ENCODE assay signal across 8 cellular contexts in genomic region chr17:42566873-42567573, GRCh38. TPM values are rescaled to one million over a fixed set of nuclear protein-coding genes. Genes with fewer than 3 reads are reported as not detected.
A peak's percentile ranks its signal among the peaks of the same experiment; 100 is the strongest.
DNase-seq lines count a peak whose midpoint lies in the region; ATAC-seq and TF ChIP-seq lines count a peak whose summit lies in the region.

Gene MLX, plus strand, starts transcription at chr17:42567100. Its CDS starts 25 bp downstream, at chr17:42567125.

- no peaks in the 10 kb centered on the region for H3K27me3 Mint-ChIP-seq in activated naive CD8-positive, alpha-beta T cell treated with anti-CD3 and anti-CD28 coated beads for 36 hours

- no peaks in the 10 kb centered on the region for H3K9me3 Mint-ChIP-seq in activated naive CD8-positive, alpha-beta T cell treated with anti-CD3 and anti-CD28 coated beads for 36 hours

- peak within 1 kb of the TSS; percentile 96 for H3K27ac Mint-ChIP-seq in activated naive CD8-positive, alpha-beta T cell treated with anti-CD3 and anti-CD28 coated beads for 36 hours

- POLR2A ChIA-PET in HEK293T (lab: Yijun Ruan, JAX), result interaction anchor here (0.7 to 4.7 kb wide), 13 partner anchors 10 to 547 kb away, joined by 3 to 59 read pairs (median 5); partner anchors contain the start of genes BECN1, NAGLU, NKIRAS2 and PLEKHH3

- TF ChIP-seq CTCF in SU-DHL-6 (IDR thresholded peaks at IDR 0.05; ENCODE audit: insufficient read depth, low read length, poor library complexity, severe bottlenecking) (no peak), ovary (IDR thresholded peaks at IDR 0.05) (no peak), thoracic aorta (IDR thresholded peaks at IDR 0.05) (no peak)

- intact Hi-C loops in head of caudate nucleus (cut with DNase I), result no loop called here
- intact Hi-C loops in ovary (cut with DNase I), result no loop called here

- TF ChIP-seq EP300 in ovary (IDR thresholded peaks at IDR 0.05), result no peak

- peaks cover 35% of the 10 kb centered on the region for H3K79me2 ChIP-seq in SU-DHL-6 (ENCODE audit: insufficient read depth, low read length)

- peak within 1 kb of the TSS; percentile 78 for H3K9ac ChIP-seq in SU-DHL-6 (ENCODE audit: low read length)

- no peaks in the 10 kb centered on the region for H4K20me1 ChIP-seq in SU-DHL-6 (ENCODE audit: low read depth, low read length)

- peak within 1 kb of the TSS; percentile 86 for H3K4me2 ChIP-seq in SU-DHL-6 (ENCODE audit: low read depth, low read length, poor library complexity, severe bottlenecking)

- H3K4me3 ChIP-seq in SU-DHL-6 (ENCODE audit: insufficient read depth, low read length, poor library complexity, severe bottlenecking), result peak within 1 kb of the TSS; percentile 79
- H3K4me3 ChIP-seq in ovary, result peak within 1 kb of the TSS; percentile 84
- H3K4me3 ChIP-seq in thoracic aorta, result peak within 1 kb of the TSS; percentile 91

- peaks cover 17% of the 10 kb centered on the region for H3K4me1 ChIP-seq in ovary (ENCODE audit: insufficient read depth)
- peaks cover 23 to 43% of the 10 kb centered on the region in 2 donors for H3K4me1 ChIP-seq in thoracic aorta (ENCODE audit: control insufficient read depth in 1 of 2, low read depth in 2 of 2)

- H3K27ac ChIP-seq in SU-DHL-6 (ENCODE audit: low read depth, low read length) (peak within 1 kb of the TSS; percentile 69), ovary (peak within 1 kb of the TSS; percentile 65 to 80), thoracic aorta (peak within 1 kb of the TSS; percentile 93 to 94)

- CTCF ChIA-PET in HEK293T (lab: Yijun Ruan, JAX), result interaction anchor here (0.6 to 1.3 kb wide), 2 partner anchors 11 to 345 kb away, joined by 4 to 13 read pairs; partner anchors contain the start of gene PSMC3IP

- H3K36me3 ChIP-seq in SU-DHL-6 (ENCODE audit: low read length) (peaks cover 7% of the 10 kb centered on the region; the same call in 1 of the 2 replicates), ovary (no peaks in the 10 kb centered on the region), thoracic aorta (peaks cover 51% of the 10 kb centered on the region)

- H3K9me2 ChIP-seq in SU-DHL-6 (replicated peaks; ENCODE audit: insufficient read depth, low read length), result no peaks in the 10 kb centered on the region

- H3K9me3 ChIP-seq in SU-DHL-6 (ENCODE audit: insufficient read depth, low read length), result no peaks in the 10 kb centered on the region
- H3K9me3 ChIP-seq in ovary, result no peaks in the 10 kb centered on the region
- H3K9me3 ChIP-seq in thoracic aorta, result no peaks in the 10 kb centered on the region

- 0 to 1% (median 0%) methylated on average over 32 to 72 of the region's 72 CpGs for WGBS in ovary, 3 donors

- peak; percentile 85 for DNase-seq in DMS79 (lab: John Stamatoyannopoulos, UW)
- DNase-seq in HEK293T (ENCODE audit: extremely low spot score), result peak; percentile 99
- DNase-seq in NCI-H128 (lab: John Stamatoyannopoulos, UW; ENCODE audit: unreplicated experiment), result peak; percentile 74
- peak; percentile 95 for DNase-seq in activated naive CD8-positive, alpha-beta T cell treated with anti-CD3 and anti-CD28 coated beads for 36 hours
- DNase-seq in head of caudate nucleus, result peak; percentile 77 to 98 (median 94)
- DNase-seq in ovary, result peak; percentile 95 to 98 (median 97)
- peak; percentile 72 for DNase-seq in thoracic aorta (ENCODE audit: low spot score)

- peaks cover 44% of the 10 kb centered on the region for H3K36me3 Mint-ChIP-seq in activated naive CD8-positive, alpha-beta T cell treated with anti-CD3 and anti-CD28 coated beads for 36 hours

- 0 out of 2 replicates have a peak, but pooled peaks cover 5% of the 10 kb centered on the region for H3F3A ChIP-seq in SU-DHL-6 (ENCODE audit: insufficient read depth)

- H3K4me3 Mint-ChIP-seq in activated naive CD8-positive, alpha-beta T cell treated with anti-CD3 and anti-CD28 coated beads for 36 hours, result peak within 1 kb of the TSS; percentile 97

- H3K27me3 ChIP-seq in SU-DHL-6 (ENCODE audit: low read length), result no peaks in the 10 kb centered on the region
- no peaks in the 10 kb centered on the region for H3K27me3 ChIP-seq in ovary
- H3K27me3 ChIP-seq in thoracic aorta (replicated peaks; ENCODE audit: insufficient read depth), result no peaks in the 10 kb centered on the region

- TF ChIP-seq POLR2A in ovary (IDR thresholded peaks at IDR 0.05), result peak; percentile 36

- H2AFZ ChIP-seq in SU-DHL-6 (ENCODE audit: low read depth, low read length, severe bottlenecking), result no peak within 1 kb of the TSS

- peaks cover 43% of the 10 kb centered on the region for H3K4me1 Mint-ChIP-seq in activated naive CD8-positive, alpha-beta T cell treated with anti-CD3 and anti-CD28 coated beads for 36 hours

- peak; percentile 60 for ATAC-seq in thoracic aorta (ENCODE audit: insufficient number of reproducible peaks, low FRiP score, low read depth)

TF ChIP-seq in HEK293T, 16 proteins besides CTCF, POLR2A, EP300 and RAD21:
- TF ChIP-seq BHLHE40 (IDR thresholded peaks at IDR 0.05; ENCODE audit: borderline replicate concordance) (no peak), L3MBTL2 (conservative IDR thresholded peaks at IDR 0.05) (peak; percentile 56), ARNT (IDR thresholded peaks at IDR 0.05) (0 out of 2 replicates have a peak, but pooled peaks have one; percentile 37)
TF ChIP-seq in HEK293T: peak in this region for 2.

RNA-seq across cellular contexts. Expression of gene MLX, which starts in this region (rescaled TPM):
- 10 to 100 TPM; 57.3 to 57.5 TPM for total RNA-seq in activated naive CD8-positive, alpha-beta T cell treated with anti-CD3 and anti-CD28 coated beads for 36 hours
- total RNA-seq in ovary (10 to 100 TPM; 16.5 to 37.0 (median 24.4) TPM), thoracic aorta (10 to 100 TPM; 31.5 to 41.2 TPM)
- 10 to 100 TPM; 24.3 to 50.8 TPM for polyA plus RNA-seq in ovary

Comparison
In these comparisons a context has a peak if more than half of its experiments do, and no peak if none do; other contexts are left out.
1. Peak in every context shown above with its lines: DNase-seq, ATAC-seq, H3K4me3 ChIP-seq and H3K27ac ChIP-seq.